ENCODE assay signal across 8 cellular contexts in the genomic region with DNA sequence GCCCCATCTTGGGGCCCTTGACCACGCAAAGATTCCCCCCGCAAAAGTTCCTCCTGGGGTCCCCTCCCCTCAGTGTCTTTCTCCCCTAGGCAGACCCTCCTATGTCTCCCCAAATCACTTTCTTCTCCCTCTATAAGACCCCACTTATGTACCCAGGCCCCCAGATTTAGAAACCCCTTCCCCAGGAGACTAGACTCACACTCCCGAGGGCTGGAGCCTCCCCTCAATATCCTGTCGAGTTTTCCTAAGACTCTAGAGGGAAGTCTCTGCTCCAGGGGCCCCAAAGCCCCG. TPM values are rescaled to one million over a fixed set of nuclear protein-coding genes. Genes with fewer than 3 reads are reported as not detected.
DNase-seq lines count a peak whose midpoint lies in the region; ATAC-seq and TF ChIP-seq lines count a peak whose summit lies in the region.

No MANE protein-coding gene starts in this region.

- H3K4me3 ChIP-seq in NT2/D1 (ENCODE audit: insufficient read length, low read depth) (peak overlapping the region; percentile 90), endodermal cell (ENCODE audit: low read length) (peak overlapping the region; percentile 93), neuron (ENCODE audit: low read length) (peak overlapping the region; percentile 54)

- H3K4me1 ChIP-seq in NT2/D1 (ENCODE audit: insufficient read depth, insufficient read length) (peaks cover 14% of the 10 kb centered on the region), endodermal cell (ENCODE audit: control insufficient read depth, insufficient read depth, low read length) (peaks cover 2% of the 10 kb centered on the region), neuron (ENCODE audit: insufficient read depth, low read length) (peaks cover 32% of the 10 kb centered on the region)

- H3K4me3 Mint-ChIP-seq in CD4-positive, alpha-beta T cell, result peak overlapping the region; percentile 93
- peak overlapping the region; percentile 85 for H3K4me3 Mint-ChIP-seq in endodermal cell

- TF ChIP-seq CTCF in CD4-positive, alpha-beta T cell (IDR thresholded peaks at IDR 0.05), result no peak
- TF ChIP-seq CTCF in endodermal cell (conservative IDR thresholded peaks at IDR 0.05), result no peak

- peak overlapping the region; percentile 72 for H3K27ac ChIP-seq in CD4-positive, alpha-beta T cell (ENCODE audit: low read depth, low read length)
- peak overlapping the region; percentile 47 for H3K27ac ChIP-seq in endodermal cell (ENCODE audit: low read depth, low read length)

- no peaks in the 10 kb centered on the region for H3K9me3 ChIP-seq in CD4-positive, alpha-beta T cell (ENCODE audit: control insufficient read depth, low read length)
- no peaks in the 10 kb centered on the region for H3K9me3 ChIP-seq in NT2/D1 (ENCODE audit: insufficient read depth, low read length)
- no peaks in the 10 kb centered on the region for H3K9me3 ChIP-seq in endodermal cell (ENCODE audit: control insufficient read depth, low read length)
- no peaks in the 10 kb centered on the region for H3K9me3 ChIP-seq in neuron (ENCODE audit: low read length)

- no peaks in the 10 kb centered on the region for H3K9me3 Mint-ChIP-seq in CD4-positive, alpha-beta T cell
- H3K9me3 Mint-ChIP-seq in endodermal cell, result no peaks in the 10 kb centered on the region

- 0 to 1% methylated on average over 4 to 5 of the region's 5 CpGs for WGBS in endodermal cell (ENCODE audit: insufficient coverage in 1 of 2, insufficient read length in 1 of 2), 2 experiments

- H3K9ac ChIP-seq in NT2/D1 (ENCODE audit: insufficient read length, low read depth) (peak overlapping the region; percentile 97), endodermal cell (ENCODE audit: extremely low read depth, low read length, poor library complexity, severe bottlenecking) (peak overlapping the region; percentile 77)

- no peaks in the 10 kb centered on the region for H3K27me3 Mint-ChIP-seq in CD4-positive, alpha-beta T cell
- H3K27me3 Mint-ChIP-seq in endodermal cell (ENCODE audit: insufficient read depth), result peaks cover 36% of the 10 kb centered on the region

- peaks cover 38% of the 10 kb centered on the region for H3K36me3 ChIP-seq in NT2/D1 (ENCODE audit: insufficient read depth, insufficient read length, low read length)
- H3K36me3 ChIP-seq in endodermal cell (ENCODE audit: control insufficient read depth, insufficient read depth, low read length), result peaks cover 9% of the 10 kb centered on the region
- peaks cover 8% of the 10 kb centered on the region for H3K36me3 ChIP-seq in neuron (ENCODE audit: insufficient read depth, low read length)

- CTCF ChIA-PET in CD4-positive, alpha-beta T cell (lab: Charles Lee), result interaction anchor here (1.5 to 3.7 kb wide), 2 partner anchors 17 to 53 kb away, joined by 3 to 16 read pairs; no protein-coding TSS in a partner anchor

- H2AFZ ChIP-seq in neuron (ENCODE audit: low read depth, low read length), result peak overlapping the region; percentile 0

- H3K27me3 ChIP-seq in CD4-positive, alpha-beta T cell (ENCODE audit: control insufficient read depth, insufficient read depth, low read length), result no peaks in the 10 kb centered on the region
- H3K27me3 ChIP-seq in NT2/D1 (ENCODE audit: insufficient read depth, insufficient read length) (no peaks in the 10 kb centered on the region), endodermal cell (ENCODE audit: control insufficient read depth, insufficient read depth, low read length, poor library complexity, severe bottlenecking) (peaks cover 10% of the 10 kb centered on the region), neuron (ENCODE audit: insufficient read depth, low read length) (no peaks in the 10 kb centered on the region)

- no peak for ATAC-seq in CD4-positive, alpha-beta T cell (ENCODE audit: poor library complexity)
- ATAC-seq in GM18867 (IDR thresholded peaks at IDR 0.05; ENCODE audit: unreplicated experiment), result no peak

- POLR2A ChIA-PET in CD4-positive, alpha-beta T cell (lab: Charles Lee), result interaction anchor here (2.3 kb wide), 1 partner anchor 33 kb away, joined by 9 read pairs; no protein-coding TSS in a partner anchor

- peaks cover 20% of the 10 kb centered on the region for H3K36me3 Mint-ChIP-seq in CD4-positive, alpha-beta T cell (ENCODE audit: low read depth)
- H3K36me3 Mint-ChIP-seq in endodermal cell (ENCODE audit: low read depth), result peaks cover 27% of the 10 kb centered on the region

- intact Hi-C loops in CD4-positive, alpha-beta T cell (cut with DNase I, micrococcal nuclease), result loop anchor here (5.0 to 10.0 kb wide), 4 partner anchors 35 to 1538 kb away; a partner anchor contains a TSS
- intact Hi-C loops in head of caudate nucleus (cut with DNase I), result no loop called here

- DNase-seq in CD4-positive, alpha-beta T cell, result no peak
- DNase-seq in NT2/D1 (ENCODE audit: low read depth, low spot score) (no peak), endodermal cell (no peak), NK-92 (lab: John Stamatoyannopoulos, UW; ENCODE audit: unreplicated experiment) (no peak), head of caudate nucleus (no peak), GDM1 (lab: John Stamatoyannopoulos, UW) (no peak)

- H3K27ac Mint-ChIP-seq in CD4-positive, alpha-beta T cell, result peak overlapping the region; percentile 83
- H3K27ac Mint-ChIP-seq in endodermal cell, result peak overlapping the region; percentile 91

- H3K4me1 Mint-ChIP-seq in CD4-positive, alpha-beta T cell (ENCODE audit: low read depth), result peaks cover 58% of the 10 kb centered on the region
- H3K4me1 Mint-ChIP-seq in endodermal cell, result peaks cover 23% of the 10 kb centered on the region

RNA-seq across cellular contexts. Expression of a gene that starts 1.4 kb away (rescaled TPM):
- 1 to 10 TPM; 7.1 TPM for total RNA-seq in CD4-positive, alpha-beta T cell
- 10 to 100 TPM; 77.6 to 78.1 TPM for total RNA-seq in endodermal cell
- polyA plus RNA-seq in endodermal cell (2013, experiment 1 of 2), result 81.2 TPM
- polyA plus RNA-seq in endodermal cell (2013, experiment 2 of 2), result 60.6 TPM

RNA-seq across cellular contexts. Expression of a gene that starts 40.7 kb away (rescaled TPM):
- 10 to 100 TPM; 90.0 to 94.0 TPM for total RNA-seq in CD4-positive, alpha-beta T cell
- total RNA-seq in endodermal cell, result 100 to 1,000 TPM; 142 to 155 TPM
- polyA plus RNA-seq in endodermal cell (2013, experiment 1 of 2), result 94.4 TPM
- 83.3 TPM for polyA plus RNA-seq in endodermal cell (2013, experiment 2 of 2)

RNA-seq across cellular contexts. Expression of a gene that starts 41.1 kb away (rescaled TPM):
- total RNA-seq in CD4-positive, alpha-beta T cell, result 10 to 100 TPM; 19.0 to 20.2 TPM
- total RNA-seq in endodermal cell, result 10 to 100 TPM; 19.8 to 33.7 TPM
- polyA plus RNA-seq in endodermal cell (2013, experiment 1 of 2), result 28.9 TPM
- 25.7 TPM for polyA plus RNA-seq in endodermal cell (2013, experiment 2 of 2)

Comparison
In these comparisons a context has a peak if more than half of its experiments do, and no peak if none do; other contexts are left out.
1. RNA of a gene that starts 1.4 kb away (total RNA-seq): 77.6 to 78.1 TPM in endodermal cell; 7.1 TPM in CD4-positive, alpha-beta T cell; every median in the first group is over 4 times any median in the second.
2. Peak in every context shown above with its lines, with median percentiles within 50 percentile points of each other: H3K4me3 ChIP-seq.